In the genomic region with DNA sequence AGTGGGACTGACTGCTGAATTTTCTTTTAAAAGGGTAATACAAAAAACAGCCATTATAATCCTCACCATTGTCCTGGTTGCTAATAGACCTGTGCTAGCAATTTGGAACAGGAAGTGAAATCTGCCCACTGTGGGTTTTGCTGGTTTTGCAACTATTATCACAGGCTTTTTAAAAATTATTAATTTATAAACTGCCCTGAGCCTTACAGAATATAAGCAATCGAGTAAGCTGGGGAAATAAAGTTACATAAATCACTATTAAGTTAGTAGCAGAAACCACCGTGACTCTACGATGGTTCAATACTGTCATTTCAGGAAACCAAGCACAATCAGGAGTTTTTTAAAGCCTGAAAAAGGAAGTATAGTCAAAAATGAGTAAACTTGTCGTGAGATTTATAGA, we compare ENCODE assay signal across 1 cellular context.
TF ChIP-seq lines count a peak whose summit lies in the region.

No MANE protein-coding gene starts in this region.

TF ChIP-seq in GM12878, 131 proteins besides CTCF, POLR2A, EP300 and RAD21 (continued from another document):
- no peak for TF ChIP-seq HDGF (IDR thresholded peaks at IDR 0.05)
- TF ChIP-seq PAX5 (IDR thresholded peaks at IDR 0.05; ENCODE audit: borderline replicate concordance, low read depth, low read length): no peak
- no peak for TF ChIP-seq ZBED1 (IDR thresholded peaks at IDR 0.05; ENCODE audit: borderline replicate concordance)
- TF ChIP-seq BCL11A (IDR thresholded peaks at IDR 0.05; ENCODE audit: low read depth, low read length): 0 out of 2 replicates have a peak, but pooled peaks have one; percentile 6
- TF ChIP-seq SMARCA5 (IDR thresholded peaks at IDR 0.05): no peak
- peak in 1 of 2 experiments; percentile 12; a peak in 1 of 4 replicates for TF ChIP-seq BHLHE40 (IDR thresholded peaks at IDR 0.05; ENCODE audit: borderline replicate concordance in 1 of 2, low read depth in 2 of 2, low read length in 1 of 2)
- no peak for TF ChIP-seq IRF4 (IDR thresholded peaks at IDR 0.05; ENCODE audit: low read depth, low read length)
- TF ChIP-seq, protein P1, sequence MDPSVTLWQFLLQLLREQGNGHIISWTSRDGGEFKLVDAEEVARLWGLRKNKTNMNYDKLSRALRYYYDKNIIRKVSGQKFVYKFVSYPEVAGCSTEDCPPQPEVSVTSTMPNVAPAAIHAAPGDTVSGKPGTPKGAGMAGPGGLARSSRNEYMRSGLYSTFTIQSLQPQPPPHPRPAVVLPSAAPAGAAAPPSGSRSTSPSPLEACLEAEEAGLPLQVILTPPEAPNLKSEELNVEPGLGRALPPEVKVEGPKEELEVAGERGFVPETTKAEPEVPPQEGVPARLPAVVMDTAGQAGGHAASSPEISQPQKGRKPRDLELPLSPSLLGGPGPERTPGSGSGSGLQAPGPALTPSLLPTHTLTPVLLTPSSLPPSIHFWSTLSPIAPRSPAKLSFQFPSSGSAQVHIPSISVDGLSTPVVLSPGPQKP (IDR thresholded peaks at IDR 0.05; ENCODE audit: low read depth, low read length): no peak
- peak in 1 of 2 experiments; percentile 52; a peak in 1 of 4 replicates for TF ChIP-seq IKZF2 (IDR thresholded peaks at IDR 0.05)
- TF ChIP-seq JUNB (IDR thresholded peaks at IDR 0.05): peak; percentile 44
- TF ChIP-seq, protein P2, sequence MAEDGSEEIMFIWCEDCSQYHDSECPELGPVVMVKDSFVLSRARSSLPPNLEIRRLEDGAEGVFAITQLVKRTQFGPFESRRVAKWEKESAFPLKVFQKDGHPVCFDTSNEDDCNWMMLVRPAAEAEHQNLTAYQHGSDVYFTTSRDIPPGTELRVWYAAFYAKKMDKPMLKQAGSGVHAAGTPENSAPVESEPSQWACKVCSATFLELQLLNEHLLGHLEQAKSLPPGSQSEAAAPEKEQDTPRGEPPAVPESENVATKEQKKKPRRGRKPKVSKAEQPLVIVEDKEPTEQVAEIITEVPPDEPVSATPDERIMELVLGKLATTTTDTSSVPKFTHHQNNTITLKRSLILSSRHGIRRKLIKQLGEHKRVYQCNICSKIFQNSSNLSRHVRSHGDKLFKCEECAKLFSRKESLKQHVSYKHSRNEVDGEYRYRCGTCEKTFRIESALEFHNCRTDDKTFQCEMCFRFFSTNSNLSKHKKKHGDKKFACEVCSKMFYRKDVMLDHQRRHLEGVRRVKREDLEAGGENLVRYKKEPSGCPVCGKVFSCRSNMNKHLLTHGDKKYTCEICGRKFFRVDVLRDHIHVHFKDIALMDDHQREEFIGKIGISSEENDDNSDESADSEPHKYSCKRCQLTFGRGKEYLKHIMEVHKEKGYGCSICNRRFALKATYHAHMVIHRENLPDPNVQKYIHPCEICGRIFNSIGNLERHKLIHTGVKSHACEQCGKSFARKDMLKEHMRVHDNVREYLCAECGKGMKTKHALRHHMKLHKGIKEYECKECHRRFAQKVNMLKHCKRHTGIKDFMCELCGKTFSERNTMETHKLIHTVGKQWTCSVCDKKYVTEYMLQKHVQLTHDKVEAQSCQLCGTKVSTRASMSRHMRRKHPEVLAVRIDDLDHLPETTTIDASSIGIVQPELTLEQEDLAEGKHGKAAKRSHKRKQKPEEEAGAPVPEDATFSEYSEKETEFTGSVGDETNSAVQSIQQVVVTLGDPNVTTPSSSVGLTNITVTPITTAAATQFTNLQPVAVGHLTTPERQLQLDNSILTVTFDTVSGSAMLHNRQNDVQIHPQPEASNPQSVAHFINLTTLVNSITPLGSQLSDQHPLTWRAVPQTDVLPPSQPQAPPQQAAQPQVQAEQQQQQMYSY (CRISPR knock-in tag; IDR thresholded peaks at IDR 0.05): no peak
